ENCODE assay signal across 8 cellular contexts in the genomic region with DNA sequence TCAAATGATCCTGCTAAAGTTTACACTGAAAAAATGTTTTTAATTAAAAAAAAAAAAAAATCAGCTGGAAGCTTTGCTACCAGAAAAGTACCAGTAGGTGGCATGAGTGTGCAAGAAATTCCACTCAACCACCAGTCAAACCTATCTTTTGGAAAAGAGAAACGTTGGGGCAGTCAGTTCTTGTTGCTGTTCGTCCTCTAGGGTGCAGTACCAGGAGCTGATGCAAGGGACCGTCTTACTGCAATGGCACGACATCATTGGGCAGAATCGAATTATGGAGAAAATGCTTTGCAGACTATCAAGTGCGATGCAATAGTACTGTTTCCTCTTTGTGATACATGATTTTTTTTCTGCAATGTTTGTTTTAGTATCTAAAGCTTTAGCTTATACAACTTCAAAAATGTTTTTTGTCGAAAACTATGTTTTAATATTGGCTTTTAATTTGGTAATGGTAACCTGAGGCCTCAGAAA. TPM values are rescaled to one million over a fixed set of nuclear protein-coding genes. Genes with fewer than 3 reads are reported as not detected.
DNase-seq lines count a peak whose midpoint lies in the region; ATAC-seq and TF ChIP-seq lines count a peak whose summit lies in the region.

No MANE protein-coding gene starts in this region.

- no peak overlapping the region for H3K4me3 ChIP-seq in endodermal cell (ENCODE audit: low read length)

- peaks cover 3% of the 10 kb centered on the region for H3K27me3 Mint-ChIP-seq in endodermal cell (ENCODE audit: insufficient read depth)

- WGBS in endodermal cell (ENCODE audit: insufficient coverage in 1 of 2, insufficient read length in 1 of 2), 2 experiments, result 20 to 33% methylated on average over 5 to 7 of the region's 7 CpGs

- peaks cover 14% of the 10 kb centered on the region for H3K4me1 ChIP-seq in endodermal cell (ENCODE audit: control insufficient read depth, insufficient read depth, low read length)

- peaks cover 16% of the 10 kb centered on the region for H3K36me3 ChIP-seq in endodermal cell (ENCODE audit: control insufficient read depth, insufficient read depth, low read length)

- DNase-seq in DMS 273 treated with DMSO at 0.1 percent for 48 hours (lab: John Stamatoyannopoulos, UW), result peak; percentile 89
- DNase-seq in HS-5 (ENCODE audit: low read depth), result peak; percentile 57
- peak; percentile 97 for DNase-seq in NCI-H82 (lab: John Stamatoyannopoulos, UW)
- peak; percentile 38 to 52 for DNase-seq in activated CD4-positive, alpha-beta T cell treated with anti-CD3 and anti-CD28 coated beads, Interleukin-2, amount 50 U/mL, for 4 hours
- DNase-seq in endodermal cell, result peak; percentile 86
- peak; percentile 73 for DNase-seq in midbrain (lab: John Stamatoyannopoulos, UW)
- peak; percentile 55 for DNase-seq in stimulated activated naive CD8-positive, alpha-beta T cell treated with anti-CD3 and anti-CD28 coated beads, Interleukin-15, Interleukin-2, amounts not matched to agents 100 U/mL and 50 U/mL, for 24 hours

- H3K4me1 Mint-ChIP-seq in endodermal cell, result peaks cover 35% of the 10 kb centered on the region

- H3K27ac Mint-ChIP-seq in endodermal cell, result no peak overlapping the region

- ATAC-seq in GM21390 (IDR thresholded peaks at IDR 0.05; ENCODE audit: unreplicated experiment), result peak; percentile 91
- peak; percentile 94 for ATAC-seq in stimulated activated naive CD8-positive, alpha-beta T cell treated with anti-CD3 and anti-CD28 coated beads, Interleukin-15, Interleukin-2, amounts not matched to agents 100 U/mL and 50 U/mL, for 24 hours

- H3K36me3 Mint-ChIP-seq in endodermal cell (ENCODE audit: low read depth), result peaks cover 10% of the 10 kb centered on the region

- H3K27me3 ChIP-seq in endodermal cell (ENCODE audit: control insufficient read depth, insufficient read depth, low read length, poor library complexity, severe bottlenecking), result no peaks in the 10 kb centered on the region

- TF ChIP-seq CTCF in endodermal cell (conservative IDR thresholded peaks at IDR 0.05), result peak; percentile 97

- no peaks in the 10 kb centered on the region for H3K9me3 Mint-ChIP-seq in endodermal cell

- no peaks in the 10 kb centered on the region for H3K9me3 ChIP-seq in endodermal cell (ENCODE audit: control insufficient read depth, low read length)

- no peak overlapping the region for H3K27ac ChIP-seq in endodermal cell (ENCODE audit: low read depth, low read length)

- H3K4me3 Mint-ChIP-seq in endodermal cell, result no peak overlapping the region

- no peak overlapping the region for H3K9ac ChIP-seq in endodermal cell (ENCODE audit: extremely low read depth, low read length, poor library complexity, severe bottlenecking)

RNA-seq across cellular contexts. Expression of gene YPEL5, which starts 18.3 kb away (rescaled TPM):
- 10 to 100 TPM; 80.1 to 97.2 TPM for total RNA-seq in endodermal cell
- polyA plus RNA-seq in endodermal cell (2013, experiment 1 of 2), result 61.2 TPM
- polyA plus RNA-seq in endodermal cell (2013, experiment 2 of 2), result 61.6 TPM

Comparison
In these comparisons a context has a peak if more than half of its experiments do, and no peak if none do; other contexts are left out.
1. DNase-seq: peak in every context shown above with its lines; median percentile 97 in NCI-H82; 89 in DMS 273 treated with DMSO at 0.1 percent for 48 hours; 86 in endodermal cell; 73 in midbrain; 57 in HS-5; 55 in stimulated activated naive CD8-positive, alpha-beta T cell treated with anti-CD3 and anti-CD28 coated beads, Interleukin-15, Interleukin-2, amounts not matched to agents 100 U/mL and 50 U/mL, for 24 hours; 45 in activated CD4-positive, alpha-beta T cell treated with anti-CD3 and anti-CD28 coated beads, Interleukin-2, amount 50 U/mL, for 4 hours.